In genomic region chr2:25850400-25850799, GRCh38 we compare ENCODE assay signal across 8 cellular contexts. TPM values are rescaled to one million over a fixed set of nuclear protein-coding genes. Genes with fewer than 3 reads are reported as not detected.
DNase-seq lines count a peak whose midpoint lies in the region; ATAC-seq and TF ChIP-seq lines count a peak whose summit lies in the region.
"Not testable (repeated sequence)": the region's sequence is repeated elsewhere in the genome, so short reads cannot be mapped to it uniquely, and the experiment has no call there.

No MANE protein-coding gene starts in this region.

- H3K36me3 Mint-ChIP-seq in CD4-positive, alpha-beta T cell (ENCODE audit: low read depth) = peaks cover 19% of the 10 kb centered on the region
- H3K36me3 Mint-ChIP-seq in T-cell = peaks cover 11% of the 10 kb centered on the region
- not testable (repeated sequence) for H3K36me3 Mint-ChIP-seq in activated CD4-positive, alpha-beta T cell treated with anti-CD3 and anti-CD28 coated beads, Interleukin-2, amount 10 ng/mL, durations not matched to agents 7 days and 5 days (ENCODE audit: low read depth); activated T-cell treated with anti-CD3 and anti-CD28 coated beads, Interleukin-2, amount 50 U/mL, for 72 hours (ENCODE audit: insufficient read depth in 2 of 2); activated naive CD8-positive, alpha-beta T cell; central memory CD8-positive, alpha-beta T cell (ENCODE audit: insufficient read depth); naive thymus-derived CD4-positive, alpha-beta T cell; stimulated activated naive B cell treated with anti-CD40 and anti-IgM and Interleukin-4, amounts not matched to agents 10 μg/mL and 1 μg/mL and 100 μg/mL, for 72 hours

- H3K9me3 Mint-ChIP-seq in CD4-positive, alpha-beta T cell; T-cell; activated CD4-positive, alpha-beta T cell treated with anti-CD3 and anti-CD28 coated beads, Interleukin-2, amount 10 ng/mL, durations not matched to agents 7 days and 5 days; activated T-cell treated with anti-CD3 and anti-CD28 coated beads, Interleukin-2, amount 50 U/mL, for 72 hours; activated naive CD8-positive, alpha-beta T cell (ENCODE audit: low read depth); central memory CD8-positive, alpha-beta T cell; naive thymus-derived CD4-positive, alpha-beta T cell; stimulated activated naive B cell treated with anti-CD40 and anti-IgM and Interleukin-4, amounts not matched to agents 10 μg/mL and 1 μg/mL and 100 μg/mL, for 72 hours: not testable (repeated sequence)

- POLR2A ChIA-PET in CD4-positive, alpha-beta T cell (lab: Charles Lee); T-cell (lab: Charles Lee): not testable (repeated sequence)
- POLR2A ChIA-PET in activated CD4-positive, alpha-beta T cell treated with anti-CD3 and anti-CD28 coated beads, Interleukin-2, amount 10 ng/mL, durations not matched to agents 7 days and 5 days (lab: Charles Lee) = interaction anchor here (0.6 kb wide), 1 partner anchor 100 kb away, joined by 4 read pairs; no protein-coding TSS in a partner anchor
- POLR2A ChIA-PET in naive thymus-derived CD4-positive, alpha-beta T cell (lab: Charles Lee) = interaction anchor here (0.7 to 2.2 kb wide), 3 partner anchors 14 to 125 kb away, joined by 3 to 10 read pairs (median 3); partner anchors contain the start of gene ASXL2

- not testable (repeated sequence) for ATAC-seq in CD4-positive, alpha-beta T cell (ENCODE audit: poor library complexity); activated T-cell treated with anti-CD3 and anti-CD28 coated beads, Interleukin-2, amount 50 U/mL, for 72 hours (replicated peaks in 1 of 2); central memory CD8-positive, alpha-beta T cell (replicated peaks; ENCODE audit: extremely low read depth, poor library complexity, severe bottlenecking); naive thymus-derived CD4-positive, alpha-beta T cell; stimulated activated naive B cell treated with anti-CD40 and anti-IgM and Interleukin-4, amounts not matched to agents 10 μg/mL and 1 μg/mL and 100 μg/mL, for 72 hours (replicated peaks)
- peak in 1 of 4 experiments; percentile 67 for ATAC-seq in T-cell (replicated peaks in 1 of 4)

- intact Hi-C loops in CD4-positive, alpha-beta T cell (cut with DNase I, micrococcal nuclease) = loop anchor here (5.0 to 10.0 kb wide), 4 partner anchors 56 to 297 kb away; no protein-coding TSS in a partner anchor
- intact Hi-C loops in naive thymus-derived CD4-positive, alpha-beta T cell (cut with micrococcal nuclease) = loop anchor here in 1 of 2 donors (5.0 kb wide), 2 partner anchors 33 to 243 kb away; no protein-coding TSS in a partner anchor

- TF ChIP-seq CTCF in CD4-positive, alpha-beta T cell (IDR thresholded peaks at IDR 0.05) = not testable (repeated sequence)

- not testable (repeated sequence) for H3K36me3 ChIP-seq in naive thymus-derived CD4-positive, alpha-beta T cell (ENCODE audit: control insufficient read depth in 2 of 3, insufficient read depth in 3 of 3, low read length in 3 of 3)

- H3K4me3 Mint-ChIP-seq in CD4-positive, alpha-beta T cell = peak overlapping the region; percentile 66
- peak overlapping the region in 1 of 3 donors; percentile 49 for H3K4me3 Mint-ChIP-seq in T-cell
- not testable (repeated sequence) for H3K4me3 Mint-ChIP-seq in activated CD4-positive, alpha-beta T cell treated with anti-CD3 and anti-CD28 coated beads, Interleukin-2, amount 10 ng/mL, durations not matched to agents 7 days and 5 days; central memory CD8-positive, alpha-beta T cell; stimulated activated naive B cell treated with anti-CD40 and anti-IgM and Interleukin-4, amounts not matched to agents 10 μg/mL and 1 μg/mL and 100 μg/mL, for 72 hours
- H3K4me3 Mint-ChIP-seq in activated T-cell treated with anti-CD3 and anti-CD28 coated beads, Interleukin-2, amount 50 U/mL, for 72 hours = peak overlapping the region; percentile 67 to 76
- H3K4me3 Mint-ChIP-seq in activated naive CD8-positive, alpha-beta T cell = peak overlapping the region; percentile 8
- peak overlapping the region; percentile 9 to 74 (median 56) for H3K4me3 Mint-ChIP-seq in naive thymus-derived CD4-positive, alpha-beta T cell

- H3K27ac ChIP-seq in CD4-positive, alpha-beta T cell (ENCODE audit: low read depth, low read length); naive thymus-derived CD4-positive, alpha-beta T cell (ENCODE audit: low read depth, low read length): not testable (repeated sequence)

- H3K4me3 ChIP-seq in naive thymus-derived CD4-positive, alpha-beta T cell (ENCODE audit: low read length) = not testable (repeated sequence)

- DNase-seq in CD4-positive, alpha-beta T cell; T-cell; activated CD4-positive, alpha-beta T cell treated with anti-CD3 and anti-CD28 coated beads, Interleukin-2, amount 10 ng/mL, durations not matched to agents 7 days and 5 days; activated T-cell treated with anti-CD3 and anti-CD28 coated beads, Interleukin-2, amount 50 U/mL, for 72 hours; central memory CD8-positive, alpha-beta T cell (ENCODE audit: low spot score in 2 of 2); stimulated activated naive B cell treated with anti-CD40 and anti-IgM and Interleukin-4, amounts not matched to agents 10 μg/mL and 1 μg/mL and 100 μg/mL, for 72 hours: not testable (repeated sequence)
- DNase-seq in naive thymus-derived CD4-positive, alpha-beta T cell = peak in 3 of 9 donors; percentile 16 to 25 (median 18)

- H3K27me3 Mint-ChIP-seq in CD4-positive, alpha-beta T cell; T-cell; activated CD4-positive, alpha-beta T cell treated with anti-CD3 and anti-CD28 coated beads, Interleukin-2, amount 10 ng/mL, durations not matched to agents 7 days and 5 days; activated T-cell treated with anti-CD3 and anti-CD28 coated beads, Interleukin-2, amount 50 U/mL, for 72 hours (ENCODE audit: low read depth); activated naive CD8-positive, alpha-beta T cell; central memory CD8-positive, alpha-beta T cell; naive thymus-derived CD4-positive, alpha-beta T cell; stimulated activated naive B cell treated with anti-CD40 and anti-IgM and Interleukin-4, amounts not matched to agents 10 μg/mL and 1 μg/mL and 100 μg/mL, for 72 hours: not testable (repeated sequence)

- CTCF ChIA-PET in CD4-positive, alpha-beta T cell (lab: Charles Lee) = interaction anchor here (2.0 to 2.2 kb wide), 2 partner anchors 9 to 141 kb away, joined by 7 to 8 read pairs; no protein-coding TSS in a partner anchor
- CTCF ChIA-PET in T-cell (lab: Charles Lee) = interaction anchor here in 1 of 2 donors (2.0 to 3.6 kb wide), 3 partner anchors 28 to 243 kb away, joined by 15 to 25 read pairs (median 24); partner anchors contain the start of gene ASXL2
- CTCF ChIA-PET in activated CD4-positive, alpha-beta T cell treated with anti-CD3 and anti-CD28 coated beads, Interleukin-2, amount 10 ng/mL, durations not matched to agents 7 days and 5 days (lab: Charles Lee) = interaction anchor here (1.2 to 1.7 kb wide), 2 partner anchors 12 to 14 kb away, joined by 3 to 7 read pairs; no protein-coding TSS in a partner anchor
- CTCF ChIA-PET in naive thymus-derived CD4-positive, alpha-beta T cell (lab: Charles Lee) = interaction anchor here (1.0 to 3.1 kb wide), 2 partner anchors 26 to 28 kb away, joined by 3 to 16 read pairs; partner anchors contain the start of gene ASXL2

- peaks cover 49% of the 10 kb centered on the region for H3K4me1 Mint-ChIP-seq in CD4-positive, alpha-beta T cell (ENCODE audit: low read depth)
- H3K4me1 Mint-ChIP-seq in T-cell = peaks cover 38 to 48% (median 48%) of the 10 kb centered on the region in 3 donors
- peaks cover 36% of the 10 kb centered on the region for H3K4me1 Mint-ChIP-seq in activated CD4-positive, alpha-beta T cell treated with anti-CD3 and anti-CD28 coated beads, Interleukin-2, amount 10 ng/mL, durations not matched to agents 7 days and 5 days
- H3K4me1 Mint-ChIP-seq in activated T-cell treated with anti-CD3 and anti-CD28 coated beads, Interleukin-2, amount 50 U/mL, for 72 hours (ENCODE audit: low read depth) = peaks cover 48% of the 10 kb centered on the region
- peaks cover 49% of the 10 kb centered on the region for H3K4me1 Mint-ChIP-seq in activated naive CD8-positive, alpha-beta T cell (ENCODE audit: low read depth)
- H3K4me1 Mint-ChIP-seq in central memory CD8-positive, alpha-beta T cell = peaks cover 34% of the 10 kb centered on the region
- peaks cover 38 to 55% (median 44%) of the 10 kb centered on the region in 7 donors for H3K4me1 Mint-ChIP-seq in naive thymus-derived CD4-positive, alpha-beta T cell
- peaks cover 27 to 42% of the 10 kb centered on the region in 2 donors for H3K4me1 Mint-ChIP-seq in stimulated activated naive B cell treated with anti-CD40 and anti-IgM and Interleukin-4, amounts not matched to agents 10 μg/mL and 1 μg/mL and 100 μg/mL, for 72 hours

- peaks cover 10 to 22% of the 10 kb centered on the region in 2 donors for H3K4me1 ChIP-seq in naive thymus-derived CD4-positive, alpha-beta T cell (ENCODE audit: control insufficient read depth in 2 of 2, insufficient read depth in 2 of 2, low read length in 2 of 2)

- H3K27ac Mint-ChIP-seq in CD4-positive, alpha-beta T cell = peak overlapping the region; percentile 37
- H3K27ac Mint-ChIP-seq in T-cell = peak overlapping the region; percentile 55 to 72
- H3K27ac Mint-ChIP-seq in activated CD4-positive, alpha-beta T cell treated with anti-CD3 and anti-CD28 coated beads, Interleukin-2, amount 10 ng/mL, durations not matched to agents 7 days and 5 days = peak overlapping the region; percentile 31
- peak overlapping the region; percentile 29 for H3K27ac Mint-ChIP-seq in activated T-cell treated with anti-CD3 and anti-CD28 coated beads, Interleukin-2, amount 50 U/mL, for 72 hours
- H3K27ac Mint-ChIP-seq in activated naive CD8-positive, alpha-beta T cell = peak overlapping the region; percentile 78
- peak overlapping the region; percentile 38 for H3K27ac Mint-ChIP-seq in central memory CD8-positive, alpha-beta T cell (ENCODE audit: low read depth)
- peak overlapping the region in 2 of 9 donors; percentile 7 to 45 for H3K27ac Mint-ChIP-seq in naive thymus-derived CD4-positive, alpha-beta T cell
- peak overlapping the region; percentile 47 for H3K27ac Mint-ChIP-seq in stimulated activated naive B cell treated with anti-CD40 and anti-IgM and Interleukin-4, amounts not matched to agents 10 μg/mL and 1 μg/mL and 100 μg/mL, for 72 hours

- not testable (repeated sequence) for H3K27me3 ChIP-seq in CD4-positive, alpha-beta T cell (ENCODE audit: control insufficient read depth, insufficient read depth, low read length); naive thymus-derived CD4-positive, alpha-beta T cell (ENCODE audit: control insufficient read depth in 2 of 2, insufficient read depth in 2 of 2, low read length in 2 of 2)

- H3K9me3 ChIP-seq in CD4-positive, alpha-beta T cell (ENCODE audit: control insufficient read depth, low read length); naive thymus-derived CD4-positive, alpha-beta T cell (ENCODE audit: control insufficient read depth in 2 of 3, low read length in 3 of 3): not testable (repeated sequence)

RNA-seq across cellular contexts. Expression of gene ASXL2, which starts 27.9 kb away (rescaled TPM):
- total RNA-seq in CD4-positive, alpha-beta T cell = 10 to 100 TPM; 15.1 to 17.2 TPM
- 10 to 100 TPM; 36.3 to 53.2 (median 48.3) TPM for total RNA-seq in T-cell
- 10 to 100 TPM; 39.3 to 44.4 TPM for total RNA-seq in activated CD4-positive, alpha-beta T cell treated with anti-CD3 and anti-CD28 coated beads, Interleukin-2, amount 10 ng/mL, durations not matched to agents 7 days and 5 days
- total RNA-seq in activated T-cell treated with anti-CD3 and anti-CD28 coated beads, Interleukin-2, amount 50 U/mL, for 72 hours = 10 to 100 TPM; 38.9 to 39.8 TPM
- 10 to 100 TPM; 29.2 to 62.1 (median 48.5) TPM for total RNA-seq in naive thymus-derived CD4-positive, alpha-beta T cell
- 10 to 100 TPM; 11.6 to 15.0 TPM for polyA plus RNA-seq in naive thymus-derived CD4-positive, alpha-beta T cell
